22 cellular contexts compared by ENCODE assay signal in genomic region chr2:45575881-45576280, GRCh38.
"Had no signal": no experiment of that assay in that cellular context is flagged by ENCODE, and none has a peak within 500 bp of the region (broad histone marks: within the 10 kb centered on the region; RNA-seq: fewer than 3 reads in every experiment).

No MANE protein-coding gene starts in this region.

- H3K27me3 ChIP-seq: gastroesophageal sphincter, pancreas, right atrium auricular region had no signal

- DNase-seq: activated B cell treated with CpG ODN at 0.5 μM for 24 hours; activated CD4-positive, alpha-beta T cell treated with anti-CD3 and anti-CD28 coated beads for 36 hours; activated CD4-positive, alpha-beta T cell treated with anti-CD3 and anti-CD28 coated beads, Interleukin-2, amount 50 U/mL, for 4 hours; activated CD8-positive, alpha-beta memory T cell treated with anti-CD3 and anti-CD28 coated beads for 24 hours; activated CD8-positive, alpha-beta memory T cell treated with anti-CD3 and anti-CD28 coated beads, Interleukin-2, amount 50 U/mL, for 4 hours; activated T-cell treated with anti-CD3 and anti-CD28 coated beads, Interleukin-2, amount 50 U/mL, for 24 hours; aorta; left ventricle myocardium superior; pancreas; psoas muscle; stimulated activated CD4-positive, alpha-beta T cell treated with anti-CD3 and anti-CD28 coated beads, Interleukin-4, amount 100 ng/mL, for 24 hours; stimulated activated naive CD4-positive, alpha-beta T cell treated with Interleukin-2 at 50 U/mL for 16 hours had no signal

- H3K4me1 ChIP-seq: gastroesophageal sphincter, pancreas, psoas muscle, right atrium auricular region had no signal

- H3K4me3 Mint-ChIP-seq: activated B cell treated with CpG ODN at 0.5 μM for 24 hours; activated CD4-positive, alpha-beta T cell treated with anti-CD3 and anti-CD28 coated beads for 36 hours; activated T-cell treated with anti-CD3 and anti-CD28 coated beads, Interleukin-2, amount 50 U/mL, for 24 hours; activated T-helper 17 cell treated with anti-CD3 and anti-CD28 coated beads, Interleukin-2, amount 50 U/mL, for 72 hours; brain; natural killer cell treated with Interleukin-12 subunit alpha and Interleukin-12 subunit beta and Interleukin-15 and Interleukin-18, amount 100 ng/mL, for 72 hours; type B pancreatic cell had no signal

- FAIRE-seq: islet of Langerhans, pancreas had no signal

- H3K4me1 Mint-ChIP-seq: activated B cell treated with CpG ODN at 0.5 μM for 24 hours; activated CD4-positive, alpha-beta T cell treated with anti-CD3 and anti-CD28 coated beads for 36 hours; activated T-helper 17 cell treated with anti-CD3 and anti-CD28 coated beads, Interleukin-2, amount 50 U/mL, for 72 hours; brain had no signal

- H3K4me3 ChIP-seq: gastroesophageal sphincter, pancreas, psoas muscle, right atrium auricular region, thoracic aorta had no signal

- H3K27ac Mint-ChIP-seq: activated B cell treated with CpG ODN at 0.5 μM for 24 hours; activated CD4-positive, alpha-beta T cell treated with anti-CD3 and anti-CD28 coated beads for 36 hours; activated naive CD4-positive, alpha-beta T cell treated with anti-CD3 and anti-CD28 coated beads, Interleukin-2, amount 50 U/mL, for 72 hours; activated T-cell treated with anti-CD3 and anti-CD28 coated beads, Interleukin-2, amount 50 U/mL, for 24 hours; activated T-helper 17 cell treated with anti-CD3 and anti-CD28 coated beads, Interleukin-2, amount 50 U/mL, for 72 hours; brain; natural killer cell treated with Interleukin-12 subunit alpha and Interleukin-12 subunit beta and Interleukin-15 and Interleukin-18, amount 100 ng/mL, for 72 hours; type B pancreatic cell had no signal

- H3K27me3 Mint-ChIP-seq: activated B cell treated with CpG ODN at 0.5 μM for 24 hours; activated CD4-positive, alpha-beta T cell treated with anti-CD3 and anti-CD28 coated beads for 36 hours; activated T-cell treated with anti-CD3 and anti-CD28 coated beads, Interleukin-2, amount 50 U/mL, for 24 hours; activated T-helper 17 cell treated with anti-CD3 and anti-CD28 coated beads, Interleukin-2, amount 50 U/mL, for 72 hours; brain; natural killer cell treated with Interleukin-12 subunit alpha and Interleukin-12 subunit beta and Interleukin-15 and Interleukin-18, amount 100 ng/mL, for 72 hours; type B pancreatic cell had no signal

- H3K9me3 ChIP-seq: gastroesophageal sphincter, pancreas, psoas muscle, right atrium auricular region, thoracic aorta had no signal

- H3K27ac ChIP-seq: epithelial cell of prostate, gastroesophageal sphincter, pancreas, psoas muscle, right atrium auricular region, thoracic aorta had no signal

- H3K36me3 ChIP-seq: right atrium auricular region, thoracic aorta had no signal

- H3K9me3 Mint-ChIP-seq: activated B cell treated with CpG ODN at 0.5 μM for 24 hours; activated naive CD4-positive, alpha-beta T cell treated with anti-CD3 and anti-CD28 coated beads, Interleukin-2, amount 50 U/mL, for 72 hours; activated T-cell treated with anti-CD3 and anti-CD28 coated beads, Interleukin-2, amount 50 U/mL, for 24 hours; activated T-helper 17 cell treated with anti-CD3 and anti-CD28 coated beads, Interleukin-2, amount 50 U/mL, for 72 hours; natural killer cell treated with Interleukin-12 subunit alpha and Interleukin-12 subunit beta and Interleukin-15 and Interleukin-18, amount 100 ng/mL, for 72 hours had no signal
